In the genomic region with DNA sequence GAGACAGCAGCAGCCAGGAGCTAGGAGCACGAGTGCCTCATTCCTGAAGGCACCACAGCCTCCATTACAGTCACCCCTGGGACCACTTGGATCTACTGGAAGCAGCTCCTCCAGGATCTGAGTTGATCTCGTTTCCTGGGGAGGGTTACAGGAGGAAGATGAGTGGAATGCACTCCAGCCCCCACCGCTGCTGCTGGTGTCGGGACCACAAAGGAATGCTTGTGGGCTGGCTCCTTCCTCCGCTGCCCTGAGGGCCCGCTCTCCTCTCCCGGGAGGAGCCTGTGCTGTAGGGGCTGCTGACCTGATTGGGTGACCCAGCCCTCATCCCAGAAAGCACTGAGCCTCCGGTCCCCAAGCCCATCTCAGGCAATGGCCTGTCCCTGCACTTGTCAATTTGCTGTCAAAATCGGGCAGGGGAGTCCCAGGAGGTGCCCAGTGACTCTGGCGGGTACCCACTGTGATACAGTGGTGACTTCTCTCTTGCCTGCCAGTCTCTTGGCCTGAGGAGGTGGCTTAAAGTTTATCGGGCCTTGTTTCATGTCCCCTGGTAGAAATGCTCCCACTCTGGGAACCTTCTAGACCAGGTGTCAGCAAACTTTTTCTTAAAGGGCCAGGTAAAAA, we compare ENCODE assay signal across 16 cellular contexts. TPM values are rescaled to one million over a fixed set of nuclear protein-coding genes. Genes with fewer than 3 reads are reported as not detected.
DNase-seq lines count a peak whose midpoint lies in the region; ATAC-seq and TF ChIP-seq lines count a peak whose summit lies in the region.
"Had no signal": no experiment of that assay in that cellular context is flagged by ENCODE, and none has a peak within 500 bp of the region (broad histone marks: within the 10 kb centered on the region; RNA-seq: fewer than 3 reads in every experiment).

No MANE protein-coding gene starts in this region.

- DNase-seq in H9: no peak
- no peak for DNase-seq in WTC11 (ENCODE audit: low spot score)
- peak; percentile 94 for DNase-seq in islet precursor cell
- no peak for DNase-seq in stomach
- DNase-seq in activated CD8-positive, alpha-beta memory T cell treated with anti-CD3 and anti-CD28 coated beads, Interleukin-2, amount 10 ng/mL, durations not matched to agents 7 days and 5 days: no peak
- DNase-seq in natural killer cell treated with Interleukin-12 subunit alpha and Interleukin-12 subunit beta and Interleukin-15 and Interleukin-18, amount 100 ng/mL, for 72 hours (ENCODE audit: low spot score): no peak
- DNase-seq in NAMALWA (ENCODE audit: low spot score): no peak
- DNase-seq: activated CD4-positive, alpha-beta T cell treated with anti-CD3 and anti-CD28 coated beads, Interleukin-2, amount 10 ng/mL, durations not matched to agents 7 days and 5 days; activated T-cell treated with anti-CD3 and anti-CD28 coated beads, Interleukin-2, amount 50 U/mL, for 4 hours; adrenal gland; CD4-positive, alpha-beta memory T cell; dorsolateral prefrontal cortex; NCI-H510A; psoas muscle had no signal

- no peaks in the 10 kb centered on the region for H3K23me2 ChIP-seq in H9 (ENCODE audit: insufficient read length, low read depth, low read length, poor library complexity, severe bottlenecking)

- POLR2A ChIA-PET in WTC11 (lab: Charles Lee): interaction anchor here (0.6 kb wide), 1 partner anchor 275 kb away, joined by 9 read pairs; no protein-coding TSS in a partner anchor

- no peak for TF ChIP-seq POLR2A in stomach (IDR thresholded peaks at IDR 0.05)

- H3K27ac Mint-ChIP-seq in H9 (no peak overlapping the region), WTC11 (no peak overlapping the region)
- H3K27ac Mint-ChIP-seq in activated CD8-positive, alpha-beta memory T cell treated with anti-CD3 and anti-CD28 coated beads, Interleukin-2, amount 10 ng/mL, durations not matched to agents 7 days and 5 days: no peak overlapping the region
- H3K27ac Mint-ChIP-seq in natural killer cell treated with Interleukin-12 subunit alpha and Interleukin-12 subunit beta and Interleukin-15 and Interleukin-18, amount 100 ng/mL, for 72 hours: no peak overlapping the region
- H3K27ac Mint-ChIP-seq: activated CD4-positive, alpha-beta T cell treated with anti-CD3 and anti-CD28 coated beads, Interleukin-2, amount 10 ng/mL, durations not matched to agents 7 days and 5 days; T-helper 1 cell treated with Interleukin-12 subunit alpha and Interleukin-12 subunit beta and Interleukin-4 antibody, amounts not matched to agents 30 μg/mL and 1 μg/mL, for 36 hours had no signal

- intact Hi-C loops in stomach (cut with DNase I; ENCODE audit: low total_unique reads): no loop called here

- no peak overlapping the region for H3K56ac ChIP-seq in H9 (ENCODE audit: insufficient read length, low read depth, low read length)

- H3K4me1 ChIP-seq in H9 (ENCODE audit: insufficient read depth, low read length): no peaks in the 10 kb centered on the region
- H3K4me1 ChIP-seq in stomach: peaks cover 17 to 63% (median 44%) of the 10 kb centered on the region in 4 donors
- H3K4me1 ChIP-seq: psoas muscle had no signal

- H2BK120ac ChIP-seq in H9 (ENCODE audit: low read depth, low read length, poor library complexity, severe bottlenecking): no peak overlapping the region

- no peak overlapping the region for H2AFZ ChIP-seq in H9 (ENCODE audit: low read length)

- no peaks in the 10 kb centered on the region for H3K27me3 Mint-ChIP-seq in H9 (ENCODE audit: low read depth)
- no peaks in the 10 kb centered on the region for H3K27me3 Mint-ChIP-seq in WTC11 (ENCODE audit: low read depth)
- no peaks in the 10 kb centered on the region for H3K27me3 Mint-ChIP-seq in activated CD8-positive, alpha-beta memory T cell treated with anti-CD3 and anti-CD28 coated beads, Interleukin-2, amount 10 ng/mL, durations not matched to agents 7 days and 5 days
- H3K27me3 Mint-ChIP-seq in natural killer cell treated with Interleukin-12 subunit alpha and Interleukin-12 subunit beta and Interleukin-15 and Interleukin-18, amount 100 ng/mL, for 72 hours: no peaks in the 10 kb centered on the region
- H3K27me3 Mint-ChIP-seq: activated CD4-positive, alpha-beta T cell treated with anti-CD3 and anti-CD28 coated beads, Interleukin-2, amount 10 ng/mL, durations not matched to agents 7 days and 5 days; CD4-positive, alpha-beta memory T cell had no signal

- no peak for TF ChIP-seq EP300 in stomach (IDR thresholded peaks at IDR 0.05)

- H3K9me3 Mint-ChIP-seq in H9 (no peaks in the 10 kb centered on the region), WTC11 (no peaks in the 10 kb centered on the region)
- H3K9me3 Mint-ChIP-seq in activated CD8-positive, alpha-beta memory T cell treated with anti-CD3 and anti-CD28 coated beads, Interleukin-2, amount 10 ng/mL, durations not matched to agents 7 days and 5 days (ENCODE audit: low read depth): no peaks in the 10 kb centered on the region
- H3K9me3 Mint-ChIP-seq in natural killer cell treated with Interleukin-12 subunit alpha and Interleukin-12 subunit beta and Interleukin-15 and Interleukin-18, amount 100 ng/mL, for 72 hours: no peaks in the 10 kb centered on the region
- H3K9me3 Mint-ChIP-seq: activated CD4-positive, alpha-beta T cell treated with anti-CD3 and anti-CD28 coated beads, Interleukin-2, amount 10 ng/mL, durations not matched to agents 7 days and 5 days; activated T-cell treated with anti-CD3 and anti-CD28 coated beads, Interleukin-2, amount 50 U/mL, for 4 hours; T-helper 1 cell treated with Interleukin-12 subunit alpha and Interleukin-12 subunit beta and Interleukin-4 antibody, amounts not matched to agents 30 μg/mL and 1 μg/mL, for 36 hours had no signal

- no peak overlapping the region for H3K4ac ChIP-seq in H9 (ENCODE audit: low read depth, low read length)

- no peak overlapping the region for H3K4me3 Mint-ChIP-seq in H9
- no peak overlapping the region for H3K4me3 Mint-ChIP-seq in WTC11
- H3K4me3 Mint-ChIP-seq in activated CD8-positive, alpha-beta memory T cell treated with anti-CD3 and anti-CD28 coated beads, Interleukin-2, amount 10 ng/mL, durations not matched to agents 7 days and 5 days: no peak overlapping the region
- H3K4me3 Mint-ChIP-seq in natural killer cell treated with Interleukin-12 subunit alpha and Interleukin-12 subunit beta and Interleukin-15 and Interleukin-18, amount 100 ng/mL, for 72 hours: no peak overlapping the region
- H3K4me3 Mint-ChIP-seq: activated CD4-positive, alpha-beta T cell treated with anti-CD3 and anti-CD28 coated beads, Interleukin-2, amount 10 ng/mL, durations not matched to agents 7 days and 5 days; activated T-cell treated with anti-CD3 and anti-CD28 coated beads, Interleukin-2, amount 50 U/mL, for 4 hours; CD4-positive, alpha-beta memory T cell; T-helper 1 cell treated with Interleukin-12 subunit alpha and Interleukin-12 subunit beta and Interleukin-4 antibody, amounts not matched to agents 30 μg/mL and 1 μg/mL, for 36 hours had no signal

- H3T11ph ChIP-seq in H9 (ENCODE audit: low read length): no peak overlapping the region

- no peak overlapping the region for H3K23ac ChIP-seq in H9 (ENCODE audit: insufficient read length, low read depth, low read length)

- no peak overlapping the region for H3K27ac ChIP-seq in H9 (ENCODE audit: insufficient read length, low read depth, low read length)
- peak overlapping the region in 3 of 5 donors; percentile 23 to 36 (median 29) for H3K27ac ChIP-seq in stomach
- H3K27ac ChIP-seq: dorsolateral prefrontal cortex, psoas muscle had no signal

- H4K91ac ChIP-seq in H9 (ENCODE audit: insufficient read length, low read depth, low read length): no peak overlapping the region

- H3K4me3 ChIP-seq in stomach: no peak overlapping the region
- H3K4me3 ChIP-seq: adrenal gland, dorsolateral prefrontal cortex, psoas muscle had no signal

- H3K4me1 Mint-ChIP-seq in H9: no peaks in the 10 kb centered on the region
- H3K4me1 Mint-ChIP-seq in WTC11: no peaks in the 10 kb centered on the region
- no peaks in the 10 kb centered on the region for H3K4me1 Mint-ChIP-seq in activated CD8-positive, alpha-beta memory T cell treated with anti-CD3 and anti-CD28 coated beads, Interleukin-2, amount 10 ng/mL, durations not matched to agents 7 days and 5 days
- peaks cover 6 to 15% of the 10 kb centered on the region in 2 donors for H3K4me1 Mint-ChIP-seq in natural killer cell treated with Interleukin-12 subunit alpha and Interleukin-12 subunit beta and Interleukin-15 and Interleukin-18, amount 100 ng/mL, for 72 hours (ENCODE audit: low read depth in 2 of 2)

- H3K18ac ChIP-seq in H9 (ENCODE audit: insufficient read length, low read depth, low read length): no peak overlapping the region

- H2BK12ac ChIP-seq in H9 (ENCODE audit: insufficient read length, low read depth, low read length): no peak overlapping the region

- no peak overlapping the region for H2BK15ac ChIP-seq in H9 (ENCODE audit: low read depth, low read length)

- H4K8ac ChIP-seq in H9 (replicated peaks; ENCODE audit: insufficient read length, low read depth, low read length): no peak overlapping the region

- H3K36me3 ChIP-seq in stomach: peaks cover 13 to 87% (median 79%) of the 10 kb centered on the region in 4 donors

- no peak overlapping the region for H2BK20ac ChIP-seq in H9 (ENCODE audit: low read depth, low read length, poor library complexity, severe bottlenecking)

- H2AK5ac ChIP-seq in H9 (ENCODE audit: insufficient read length, low read length): no peak overlapping the region

- H3K9me3 ChIP-seq in H9 (ENCODE audit: control insufficient read depth, low read depth, low read length) (no peaks in the 10 kb centered on the region), stomach (no peaks in the 10 kb centered on the region)
- H3K9me3 ChIP-seq: adrenal gland, psoas muscle had no signal

- H3K9ac ChIP-seq in H9 (ENCODE audit: extremely low read depth, insufficient read length, low read length): no peak overlapping the region

- H2BK5ac ChIP-seq in H9 (ENCODE audit: insufficient read length, low read length): no peak overlapping the region

- 0 out of 2 replicates have a peak overlapping the region, but pooled peaks have one; percentile 24 for H3K14ac ChIP-seq in H9 (ENCODE audit: insufficient read depth, low read length)

- WGBS in H9 (ENCODE audit: extremely low coverage, insufficient read length, low lambda C conversion rate): no CpG with 5 or more reads among the region's 11 CpGs
- 70 to 89% (median 78%) methylated on average over 5 to 11 of the region's 11 CpGs for WGBS in stomach, 5 donors

- peaks cover 0 to 3% (median 0%) of the 10 kb centered on the region in 3 experiments; a peak in 3 of 7 replicates for H3K36me3 Mint-ChIP-seq in H9 (ENCODE audit: insufficient read depth in 1 of 3, low read depth in 3 of 3)
- H3K36me3 Mint-ChIP-seq in WTC11: peaks cover 3% of the 10 kb centered on the region
- H3K36me3 Mint-ChIP-seq in activated CD8-positive, alpha-beta memory T cell treated with anti-CD3 and anti-CD28 coated beads, Interleukin-2, amount 10 ng/mL, durations not matched to agents 7 days and 5 days: peaks cover 28% of the 10 kb centered on the region
- H3K36me3 Mint-ChIP-seq in natural killer cell treated with Interleukin-12 subunit alpha and Interleukin-12 subunit beta and Interleukin-15 and Interleukin-18, amount 100 ng/mL, for 72 hours: peaks cover 19% of the 10 kb centered on the region

- H3K79me1 ChIP-seq in H9 (ENCODE audit: insufficient read depth, low read depth, low read length, poor library complexity, severe bottlenecking): no peaks in the 10 kb centered on the region

- H3K4me2 ChIP-seq in H9 (ENCODE audit: insufficient read depth, insufficient read length, low read length): no peak overlapping the region

- TF ChIP-seq CTCF in H9 (conservative IDR thresholded peaks at IDR 0.05): no peak
- TF ChIP-seq CTCF in WTC11 (IDR thresholded peaks at IDR 0.05): no peak
- no peak for TF ChIP-seq CTCF in stomach (IDR thresholded peaks at IDR 0.05)

- CTCF ChIA-PET in WTC11 (lab: Charles Lee): interaction anchor here (0.5 kb wide), 1 partner anchor 72 kb away, joined by 6 read pairs; no protein-coding TSS in a partner anchor
- CTCF ChIA-PET in activated CD8-positive, alpha-beta memory T cell treated with anti-CD3 and anti-CD28 coated beads, Interleukin-2, amount 10 ng/mL, durations not matched to agents 7 days and 5 days (lab: Charles Lee): no interaction called here

- no peaks in the 10 kb centered on the region for H4K20me1 ChIP-seq in H9 (ENCODE audit: control insufficient read depth, insufficient read depth, insufficient read length)

- H4K5ac ChIP-seq in H9 (ENCODE audit: insufficient read length, low read depth, low read length): no peak overlapping the region

- no peaks in the 10 kb centered on the region for H3K79me2 ChIP-seq in H9 (ENCODE audit: insufficient read depth, low read length)

- ATAC-seq in WTC11: peak; percentile 61
- no peak for ATAC-seq in activated CD8-positive, alpha-beta memory T cell treated with anti-CD3 and anti-CD28 coated beads, Interleukin-2, amount 10 ng/mL, durations not matched to agents 7 days and 5 days
- no peak for ATAC-seq in natural killer cell treated with Interleukin-12 subunit alpha and Interleukin-12 subunit beta and Interleukin-15 and Interleukin-18, amount 100 ng/mL, for 72 hours
- ATAC-seq: activated T-cell treated with anti-CD3 and anti-CD28 coated beads, Interleukin-2, amount 50 U/mL, for 4 hours; Panc1; psoas muscle had no signal

- H3K27me3 ChIP-seq in H9 (ENCODE audit: insufficient read depth, low read length): no peaks in the 10 kb centered on the region
- H3K27me3 ChIP-seq in stomach: no peaks in the 10 kb centered on the region
- H3K27me3 ChIP-seq: adrenal gland, dorsolateral prefrontal cortex had no signal

RNA-seq across cellular contexts. Expression of a gene that starts 23.1 kb away (rescaled TPM):
- total RNA-seq in H9 (2021): 3.1 TPM in 2 replicates
- 3.7 to 5.1 TPM (median 4.1 TPM) in 3 replicates for total RNA-seq in WTC11 (2021)
- total RNA-seq in stomach: 10 to 100 TPM in 4 of 5 donors, not detected in 1; 10.3 to 55.3 (median 40.0) TPM
- polyA plus RNA-seq in stomach: 10 to 100 TPM; 12.7 to 18.8 (median 18.3) TPM
- total RNA-seq in activated CD8-positive, alpha-beta memory T cell treated with anti-CD3 and anti-CD28 coated beads, Interleukin-2, amount 10 ng/mL, durations not matched to agents 7 days and 5 days: 10 to 100 TPM; 30.9 to 34.9 TPM
- total RNA-seq in natural killer cell treated with Interleukin-12 subunit alpha and Interleukin-12 subunit beta and Interleukin-15 and Interleukin-18, amount 100 ng/mL, for 72 hours: 10 to 100 TPM; 19.9 to 22.2 TPM

RNA-seq across cellular contexts. Expression of a gene that starts 35.5 kb away (rescaled TPM):
- total RNA-seq in H9 (2021): 14.2 and 15.8 TPM in 2 replicates
- total RNA-seq in WTC11 (2021): 12.2 to 14.6 TPM (median 13.2 TPM) in 3 replicates
- 10 to 100 TPM in 3 of 5 donors, 1 to 10 TPM in 2; 2.6 to 34.5 (median 14.3) TPM for total RNA-seq in stomach
- 10 to 100 TPM in 2 of 3 donors, 1 to 10 TPM in 1; 8.3 to 11.8 (median 10.6) TPM for polyA plus RNA-seq in stomach
- 10 to 100 TPM; 26.2 to 30.8 TPM for total RNA-seq in activated CD8-positive, alpha-beta memory T cell treated with anti-CD3 and anti-CD28 coated beads, Interleukin-2, amount 10 ng/mL, durations not matched to agents 7 days and 5 days
- 10 to 100 TPM; 16.0 to 16.6 TPM for total RNA-seq in natural killer cell treated with Interleukin-12 subunit alpha and Interleukin-12 subunit beta and Interleukin-15 and Interleukin-18, amount 100 ng/mL, for 72 hours

RNA-seq across cellular contexts. Expression of a gene that starts 59.6 kb away (rescaled TPM):
- 13.6 and 14.4 TPM in 2 replicates for total RNA-seq in H9 (2021)
- 13.3 to 19.1 TPM (median 16.4 TPM) in 3 replicates for total RNA-seq in WTC11 (2021)
- 10 to 100 TPM in 3 of 5 donors, 1 to 10 TPM in 1, not detected in 1; 8.2 to 22.5 (median 12.6) TPM for total RNA-seq in stomach
- 1 to 10 TPM; 7.5 to 9.2 (median 8.8) TPM for polyA plus RNA-seq in stomach
- total RNA-seq in activated CD8-positive, alpha-beta memory T cell treated with anti-CD3 and anti-CD28 coated beads, Interleukin-2, amount 10 ng/mL, durations not matched to agents 7 days and 5 days: 10 to 100 TPM; 45.8 to 54.9 TPM
- 10 to 100 TPM; 16.9 to 17.6 TPM for total RNA-seq in natural killer cell treated with Interleukin-12 subunit alpha and Interleukin-12 subunit beta and Interleukin-15 and Interleukin-18, amount 100 ng/mL, for 72 hours
